In the genomic region with DNA sequence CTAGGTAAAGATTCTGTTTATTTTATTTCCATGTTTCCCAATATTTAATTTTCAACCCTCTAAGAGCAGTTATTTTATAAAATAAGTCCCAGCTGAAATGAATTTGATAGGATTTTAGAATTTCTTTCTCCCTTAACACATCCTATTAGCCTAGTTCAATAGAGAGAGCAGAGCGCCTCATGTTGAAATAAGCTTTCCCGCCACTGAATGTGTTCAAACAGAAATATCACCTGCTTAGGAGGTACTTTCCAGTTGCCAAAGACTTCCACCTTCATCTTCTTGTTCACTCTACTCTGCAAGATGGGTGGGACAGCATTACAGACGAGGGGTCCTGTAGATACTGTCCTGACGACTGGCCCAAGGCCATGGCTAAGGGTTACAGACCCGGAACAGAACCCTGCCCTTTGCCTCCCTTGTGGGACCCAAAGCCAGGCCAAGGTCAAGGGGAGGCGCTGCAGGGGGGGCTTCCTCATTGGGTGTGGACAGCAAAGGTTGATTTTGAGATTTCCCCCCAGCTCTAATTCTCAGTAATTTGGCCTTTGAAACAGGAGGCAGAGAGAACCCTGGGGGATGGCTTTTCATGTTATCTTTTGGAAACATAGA, we compare ENCODE assay signal across 2 cellular contexts.
A peak's percentile ranks its signal among the peaks of the same experiment; 100 is the strongest.
TF ChIP-seq lines count a peak whose summit lies in the region.

No MANE protein-coding gene starts in this region.

TF ChIP-seq in IMR-90, 13 proteins besides CTCF, POLR2A, EP300 and RAD21:
- TF ChIP-seq BHLHE40 (IDR thresholded peaks at IDR 0.05; ENCODE audit: low read depth, low read length): no peak
- TF ChIP-seq, protein P1, sequence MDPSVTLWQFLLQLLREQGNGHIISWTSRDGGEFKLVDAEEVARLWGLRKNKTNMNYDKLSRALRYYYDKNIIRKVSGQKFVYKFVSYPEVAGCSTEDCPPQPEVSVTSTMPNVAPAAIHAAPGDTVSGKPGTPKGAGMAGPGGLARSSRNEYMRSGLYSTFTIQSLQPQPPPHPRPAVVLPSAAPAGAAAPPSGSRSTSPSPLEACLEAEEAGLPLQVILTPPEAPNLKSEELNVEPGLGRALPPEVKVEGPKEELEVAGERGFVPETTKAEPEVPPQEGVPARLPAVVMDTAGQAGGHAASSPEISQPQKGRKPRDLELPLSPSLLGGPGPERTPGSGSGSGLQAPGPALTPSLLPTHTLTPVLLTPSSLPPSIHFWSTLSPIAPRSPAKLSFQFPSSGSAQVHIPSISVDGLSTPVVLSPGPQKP (IDR thresholded peaks at IDR 0.05; ENCODE audit: borderline replicate concordance, low read depth, low read length): no peak
- no peak for TF ChIP-seq SMC3 (IDR thresholded peaks at IDR 0.05; ENCODE audit: low read depth, low read length)
- no peak for TF ChIP-seq CHD1 (IDR thresholded peaks at IDR 0.05; ENCODE audit: low read depth, low read length)
- no peak for TF ChIP-seq CEBPB (IDR thresholded peaks at IDR 0.05; ENCODE audit: low read depth, low read length)
- TF ChIP-seq MAZ (IDR thresholded peaks at IDR 0.05; ENCODE audit: borderline replicate concordance, low read depth, low read length): no peak
- no peak for TF ChIP-seq MXI1 (IDR thresholded peaks at IDR 0.05; ENCODE audit: borderline replicate concordance, low read depth, low read length)
- TF ChIP-seq USF2 (IDR thresholded peaks at IDR 0.05; ENCODE audit: low read depth, low read length): no peak
- TF ChIP-seq NFE2L2 (IDR thresholded peaks at IDR 0.05; ENCODE audit: low read depth, low read length): no peak
- TF ChIP-seq MAFK (IDR thresholded peaks at IDR 0.05; ENCODE audit: low read depth, low read length): no peak
- no peak for TF ChIP-seq FOS (IDR thresholded peaks at IDR 0.05; ENCODE audit: low read depth, low read length)
- TF ChIP-seq RCOR1 (IDR thresholded peaks at IDR 0.05; ENCODE audit: insufficient replicate concordance, low read length): no peak
- no peak for TF ChIP-seq RFX5 (IDR thresholded peaks at IDR 0.05; ENCODE audit: low read depth, low read length)

TF ChIP-seq in GM12878, 131 proteins besides CTCF, POLR2A, EP300 and RAD21:
- TF ChIP-seq CBFB (IDR thresholded peaks at IDR 0.05; ENCODE audit: low read depth) (no peak), RFX5 (IDR thresholded peaks at IDR 0.05; ENCODE audit: low read depth, low read length) (no peak), ZBTB33 (IDR thresholded peaks at IDR 0.05) (peak; percentile 79; the same call in 1 of the 2 replicates)
- TF ChIP-seq, protein P2, sequence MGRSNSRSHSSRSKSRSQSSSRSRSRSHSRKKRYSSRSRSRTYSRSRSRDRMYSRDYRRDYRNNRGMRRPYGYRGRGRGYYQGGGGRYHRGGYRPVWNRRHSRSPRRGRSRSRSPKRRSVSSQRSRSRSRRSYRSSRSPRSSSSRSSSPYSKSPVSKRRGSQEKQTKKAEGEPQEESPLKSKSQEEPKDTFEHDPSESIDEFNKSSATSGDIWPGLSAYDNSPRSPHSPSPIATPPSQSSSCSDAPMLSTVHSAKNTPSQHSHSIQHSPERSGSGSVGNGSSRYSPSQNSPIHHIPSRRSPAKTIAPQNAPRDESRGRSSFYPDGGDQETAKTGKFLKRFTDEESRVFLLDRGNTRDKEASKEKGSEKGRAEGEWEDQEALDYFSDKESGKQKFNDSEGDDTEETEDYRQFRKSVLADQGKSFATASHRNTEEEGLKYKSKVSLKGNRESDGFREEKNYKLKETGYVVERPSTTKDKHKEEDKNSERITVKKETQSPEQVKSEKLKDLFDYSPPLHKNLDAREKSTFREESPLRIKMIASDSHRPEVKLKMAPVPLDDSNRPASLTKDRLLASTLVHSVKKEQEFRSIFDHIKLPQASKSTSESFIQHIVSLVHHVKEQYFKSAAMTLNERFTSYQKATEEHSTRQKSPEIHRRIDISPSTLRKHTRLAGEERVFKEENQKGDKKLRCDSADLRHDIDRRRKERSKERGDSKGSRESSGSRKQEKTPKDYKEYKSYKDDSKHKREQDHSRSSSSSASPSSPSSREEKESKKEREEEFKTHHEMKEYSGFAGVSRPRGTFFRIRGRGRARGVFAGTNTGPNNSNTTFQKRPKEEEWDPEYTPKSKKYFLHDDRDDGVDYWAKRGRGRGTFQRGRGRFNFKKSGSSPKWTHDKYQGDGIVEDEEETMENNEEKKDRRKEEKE (IDR thresholded peaks at IDR 0.05): no peak
TF ChIP-seq in GM12878: peak in this region for 1.
